ENCODE assay signal across 8 cellular contexts in genomic region chr19:35716985-35717664, GRCh38. TPM values are rescaled to one million over a fixed set of nuclear protein-coding genes. Genes with fewer than 3 reads are reported as not detected.
DNase-seq lines count a peak whose midpoint lies in the region; ATAC-seq and TF ChIP-seq lines count a peak whose summit lies in the region.

No MANE protein-coding gene starts in this region.

- peak; percentile 91 for TF ChIP-seq CTCF in colonic mucosa (IDR thresholded peaks at IDR 0.05)

- intact Hi-C loops in colonic mucosa (cut with DNase I), result loop anchor here (2.0 kb wide), 1 partner anchor 22 kb away; no protein-coding TSS in a partner anchor

- no peaks in the 10 kb centered on the region for H3K9me3 ChIP-seq in colonic mucosa

- no peaks in the 10 kb centered on the region for H3K27me3 ChIP-seq in colonic mucosa

- peak overlapping the region; percentile 46 to 88 for H3K9ac ChIP-seq in colonic mucosa (ENCODE audit: low read depth in 2 of 2, low read length in 2 of 2)

- DNase-seq in AG08395 (ENCODE audit: low spot score), result peak; percentile 99
- peak; percentile 49 for DNase-seq in NCI-H446 treated with DMSO at 0.1 percent for 48 hours (lab: John Stamatoyannopoulos, UW)
- DNase-seq in activated CD4-positive, alpha-beta T cell treated with anti-CD3 and anti-CD28 coated beads for 4 hours, result peak; percentile 95 to 98
- peak; percentile 94 for DNase-seq in colonic mucosa
- peak; percentile 95 for DNase-seq in left kidney (ENCODE audit: low read depth, low spot score)
- peak; percentile 97 for DNase-seq in stimulated activated CD4-positive, alpha-beta T cell treated with anti-CD3 and anti-CD28 coated beads, Interleukin-1b, Interleukin-23, amount 100 ng/mL, for 48 hours

- no peaks in the 10 kb centered on the region for H3K36me3 ChIP-seq in colonic mucosa

- H3K27ac ChIP-seq in colonic mucosa, result peak overlapping the region; percentile 96

- H3K4me1 ChIP-seq in colonic mucosa, result peaks cover 18% of the 10 kb centered on the region

- peak overlapping the region; percentile 77 for H3K4me3 ChIP-seq in colonic mucosa

- peak; percentile 59 for ATAC-seq in GM18909 (IDR thresholded peaks at IDR 0.05; ENCODE audit: poor library complexity, unreplicated experiment)
- peak; percentile 57 for ATAC-seq in HG03175 (IDR thresholded peaks at IDR 0.05; ENCODE audit: unreplicated experiment)

RNA-seq across cellular contexts. Expression of gene KMT2B, which starts 0.7 kb away (rescaled TPM):
- total RNA-seq in colonic mucosa, result 10 to 100 TPM; 32.1 to 46.9 TPM

RNA-seq across cellular contexts. Expression of gene ZBTB32, which starts 12.8 kb away (rescaled TPM):
- total RNA-seq in colonic mucosa, result under 1 TPM in 1 of 2 donors, not detected in 1; 0.32 TPM

RNA-seq across cellular contexts. Expression of gene IGFLR1, which starts 25.1 kb away (rescaled TPM):
- total RNA-seq in colonic mucosa, result 1 to 10 TPM; 5.4 to 6.9 TPM

RNA-seq across cellular contexts. Expression of gene U2AF1L4, which starts 28.1 kb away (rescaled TPM):
- 10 to 100 TPM; 14.9 to 18.7 TPM for total RNA-seq in colonic mucosa

RNA-seq across cellular contexts. Expression of gene PSENEN, which starts 28.3 kb away (rescaled TPM):
- 10 to 100 TPM; 73.8 to 87.4 TPM for total RNA-seq in colonic mucosa

Comparison
In these comparisons a context has a peak if more than half of its experiments do, and no peak if none do; other contexts are left out.
1. Peak in every context shown above with its lines: DNase-seq, ATAC-seq, H3K4me3 ChIP-seq and H3K27ac ChIP-seq.
2. DNase-seq: peak in every context shown above with its lines; median percentile 99 in AG08395; 97 in stimulated activated CD4-positive, alpha-beta T cell treated with anti-CD3 and anti-CD28 coated beads, Interleukin-1b, Interleukin-23, amount 100 ng/mL, for 48 hours; 96 in activated CD4-positive, alpha-beta T cell treated with anti-CD3 and anti-CD28 coated beads for 4 hours; 95 in left kidney; 94 in colonic mucosa; 49 in NCI-H446 treated with DMSO at 0.1 percent for 48 hours.